ENCODE assay signal across 8 cellular contexts in the genomic region with DNA sequence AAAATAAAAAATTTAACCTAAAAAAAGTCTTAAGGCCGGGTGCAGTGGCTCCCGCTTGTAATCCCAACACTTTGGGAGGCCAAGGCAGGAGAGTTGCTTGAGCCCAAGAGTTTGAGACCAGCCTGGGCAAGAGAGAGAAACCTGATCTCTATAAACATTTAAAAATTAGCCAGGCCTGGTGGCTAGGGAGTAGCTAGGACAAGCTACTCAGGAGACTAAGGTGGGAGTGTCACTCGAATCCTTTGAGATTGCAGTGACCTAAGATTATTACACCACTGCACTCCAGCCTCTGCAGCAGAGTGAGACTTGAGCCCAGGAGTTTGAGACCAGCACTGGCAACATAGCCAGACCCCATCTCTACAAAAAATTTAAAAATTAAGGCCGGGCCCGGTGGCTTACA. TPM values are rescaled to one million over a fixed set of nuclear protein-coding genes. Genes with fewer than 3 reads are reported as not detected.
DNase-seq lines count a peak whose midpoint lies in the region; ATAC-seq and TF ChIP-seq lines count a peak whose summit lies in the region.

No MANE protein-coding gene starts in this region.

- no peaks in the 10 kb centered on the region for H3K9me3 Mint-ChIP-seq in HFFc6

- H3K36me3 ChIP-seq in WERI-Rb-1 (peaks cover 52% of the 10 kb centered on the region), smooth muscle cell (ENCODE audit: low read depth) (no peaks in the 10 kb centered on the region)

- H3K27me3 Mint-ChIP-seq in HFFc6 (ENCODE audit: insufficient read depth): peaks cover 10% of the 10 kb centered on the region

- H3K9ac ChIP-seq in smooth muscle cell (ENCODE audit: low read depth): peak overlapping the region; percentile 88

- 59% methylated on average over 5 of the region's 5 CpGs for WGBS in right cardiac atrium
- WGBS in smooth muscle cell (ENCODE audit: low lambda C conversion rate): 66% methylated on average over 5 of the region's 5 CpGs

- peaks cover 43% of the 10 kb centered on the region for H3K79me2 ChIP-seq in smooth muscle cell (ENCODE audit: low read depth)

- intact Hi-C loops in right cardiac atrium (cut with DNase I): no loop called here

- H3K4me2 ChIP-seq in smooth muscle cell: peak overlapping the region; percentile 84

- DNase-seq in HFFc6 (no peak), WERI-Rb-1 (no peak), right cardiac atrium (no peak), smooth muscle cell (lab: John Stamatoyannopoulos, UW; ENCODE audit: unreplicated experiment) (no peak), middle frontal gyrus (ENCODE audit: extremely low spot score, low spot score) (no peak)
- DNase-seq in stimulated activated naive CD4-positive, alpha-beta T cell treated with Interleukin-2 at 50 U/mL for 16 hours (lab: John Stamatoyannopoulos, UW): no peak

- peak overlapping the region; percentile 98 for H3K4me3 Mint-ChIP-seq in HFFc6

- H4K20me1 ChIP-seq in smooth muscle cell (ENCODE audit: low read depth): peaks cover 29% of the 10 kb centered on the region

- peaks cover 28% of the 10 kb centered on the region for H3K36me3 Mint-ChIP-seq in HFFc6 (ENCODE audit: low read depth)

- H3K27ac ChIP-seq in WERI-Rb-1 (peak overlapping the region; percentile 91), right cardiac atrium (ENCODE audit: low read length) (no peak overlapping the region), smooth muscle cell (ENCODE audit: low read depth) (peak overlapping the region; percentile 89)

- H3K9me3 ChIP-seq in WERI-Rb-1 (ENCODE audit: severe bottlenecking) (no peaks in the 10 kb centered on the region), right cardiac atrium (ENCODE audit: control insufficient read depth, low read length) (no peaks in the 10 kb centered on the region), smooth muscle cell (replicated peaks; ENCODE audit: low read depth) (no peaks in the 10 kb centered on the region)

- H3K4me3 ChIP-seq in WERI-Rb-1 (ENCODE audit: low read depth, low read length) (peak overlapping the region; percentile 92), right cardiac atrium (ENCODE audit: low read length) (peak overlapping the region; percentile 92), smooth muscle cell (peak overlapping the region; percentile 72)

- H3F3A ChIP-seq in smooth muscle cell (ENCODE audit: low read depth): peaks cover 39% of the 10 kb centered on the region

- peaks cover 52% of the 10 kb centered on the region for H3K4me1 Mint-ChIP-seq in HFFc6 (ENCODE audit: low read depth)

- ATAC-seq in right cardiac atrium: no peak
- ATAC-seq in GM19023 (IDR thresholded peaks at IDR 0.05; ENCODE audit: unreplicated experiment): no peak
- no peak for ATAC-seq in HG02759 (IDR thresholded peaks at IDR 0.05; ENCODE audit: unreplicated experiment)

- peak overlapping the region; percentile 97 for H3K27ac Mint-ChIP-seq in HFFc6

- H3K4me1 ChIP-seq in right cardiac atrium (ENCODE audit: control insufficient read depth, insufficient read depth, low read length): peaks cover 8% of the 10 kb centered on the region
- peaks cover 17% of the 10 kb centered on the region for H3K4me1 ChIP-seq in smooth muscle cell (ENCODE audit: low read depth)

- TF ChIP-seq CTCF in HFFc6 (IDR thresholded peaks at IDR 0.05) (no peak), WERI-Rb-1 (IDR thresholded peaks at IDR 0.05; ENCODE audit: low read depth, low read length) (no peak), smooth muscle cell (IDR thresholded peaks at IDR 0.05; ENCODE audit: borderline replicate concordance, insufficient read depth, poor library complexity, severe bottlenecking) (no peak)

- no peaks in the 10 kb centered on the region for H3K27me3 ChIP-seq in WERI-Rb-1 (ENCODE audit: insufficient read depth, low read depth, severe bottlenecking)
- no peaks in the 10 kb centered on the region for H3K27me3 ChIP-seq in right cardiac atrium (ENCODE audit: control insufficient read depth, insufficient read depth)
- H3K27me3 ChIP-seq in smooth muscle cell (ENCODE audit: low read depth): no peaks in the 10 kb centered on the region

- H2AFZ ChIP-seq in smooth muscle cell (ENCODE audit: low read depth): no peak overlapping the region

RNA-seq across cellular contexts. Expression of a gene that starts 1.1 kb away (rescaled TPM):
- 10 to 100 TPM; 15.4 to 19.1 (median 16.8) TPM for total RNA-seq in HFFc6 (2021; fragmentation: NEBNext Ultra II Directional; extraction: Animal tissue kit (Norgen Biotek cat#: 25700))
- 10 to 100 TPM; 17.9 to 22.2 (median 18.9) TPM for total RNA-seq in right cardiac atrium
- 12.2 TPM for polyA plus RNA-seq in right cardiac atrium
- total RNA-seq in smooth muscle cell: 3.0 and 7.5 TPM in 2 replicates
- polyA plus RNA-seq in smooth muscle cell: 15.3 and 18.2 TPM in 2 replicates

RNA-seq across cellular contexts. Expression of a gene that starts 42.6 kb away (rescaled TPM):
- 100 to 1,000 TPM; 150 to 163 (median 158) TPM for total RNA-seq in HFFc6 (2021; fragmentation: NEBNext Ultra II Directional; extraction: Animal tissue kit (Norgen Biotek cat#: 25700))
- total RNA-seq in right cardiac atrium (10 to 100 TPM; 27.0 to 39.3 (median 33.3) TPM), smooth muscle cell (37.6 and 51.7 TPM in 2 replicates)
- polyA plus RNA-seq in right cardiac atrium (23.9 TPM), smooth muscle cell (199 and 216 TPM in 2 replicates)

RNA-seq across cellular contexts. Expression of a gene that starts 46.9 kb away (rescaled TPM):
- total RNA-seq in HFFc6 (2021; fragmentation: NEBNext Ultra II Directional; extraction: Animal tissue kit (Norgen Biotek cat#: 25700)): 100 to 1,000 TPM; 176 to 245 (median 234) TPM
- total RNA-seq in right cardiac atrium: 100 to 1,000 TPM; 134 to 152 (median 141) TPM
- polyA plus RNA-seq in right cardiac atrium: 89.4 TPM
- 78.6 and 101 TPM in 2 replicates for total RNA-seq in smooth muscle cell
- 121 and 125 TPM in 2 replicates for polyA plus RNA-seq in smooth muscle cell

RNA-seq across cellular contexts. Expression of a gene that starts 52.9 kb away (rescaled TPM):
- total RNA-seq in HFFc6 (2021; fragmentation: NEBNext Ultra II Directional; extraction: Animal tissue kit (Norgen Biotek cat#: 25700)): 1 to 10 TPM; 4.9 to 6.8 (median 6.3) TPM
- 1 to 10 TPM; 3.3 to 3.8 (median 3.5) TPM for total RNA-seq in right cardiac atrium
- polyA plus RNA-seq in right cardiac atrium: 5.1 TPM
- 1.6 and 2.1 TPM in 2 replicates for total RNA-seq in smooth muscle cell
- 12.2 and 13.9 TPM in 2 replicates for polyA plus RNA-seq in smooth muscle cell
